In the genomic region with DNA sequence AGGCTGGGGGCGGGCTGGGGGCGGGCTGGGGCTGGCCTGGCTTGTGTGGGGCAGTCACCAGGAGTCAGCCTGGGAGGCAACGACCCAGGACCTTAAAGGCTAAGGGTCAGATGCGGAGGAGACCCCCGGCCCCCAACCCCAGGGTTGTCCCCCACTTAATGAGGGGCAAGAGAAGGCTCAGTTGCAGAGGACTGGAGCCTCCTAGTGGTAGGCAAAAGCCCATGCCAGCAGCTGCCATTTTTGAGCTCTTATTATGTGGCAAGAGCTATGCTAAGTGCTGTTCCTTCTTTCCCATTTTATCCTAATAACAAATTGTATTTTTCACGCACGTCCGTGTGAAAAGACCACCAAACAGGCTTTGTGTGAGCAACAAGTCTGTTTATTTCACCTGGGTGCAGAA, we compare ENCODE assay signal across 11 cellular contexts. TPM values are rescaled to one million over a fixed set of nuclear protein-coding genes. Genes with fewer than 3 reads are reported as not detected.
DNase-seq lines count a peak whose midpoint lies in the region; ATAC-seq and TF ChIP-seq lines count a peak whose summit lies in the region.
"Had no signal": no experiment of that assay in that cellular context is flagged by ENCODE, and none has a peak within 500 bp of the region (broad histone marks: within the 10 kb centered on the region; RNA-seq: fewer than 3 reads in every experiment).

No MANE protein-coding gene starts in this region.

- CTCF ChIA-PET in OCI-LY7 (lab: Charles Lee; ENCODE audit: unreplicated experiment): no interaction called here

- H3K4me3 ChIP-seq in GM12875 (ENCODE audit: low read depth, low read length): no peak overlapping the region
- H3K4me3 ChIP-seq in OCI-LY7 (ENCODE audit: low read depth, low read length, poor library complexity, severe bottlenecking): no peak overlapping the region
- no peak overlapping the region for H3K4me3 ChIP-seq in fibroblast of villous mesenchyme (ENCODE audit: low read depth, low read length)
- no peak overlapping the region for H3K4me3 ChIP-seq in esophagus muscularis mucosa

- WGBS in esophagus muscularis mucosa: 89% methylated on average over 3 of the region's 8 CpGs

- ATAC-seq in left colon (no peak), GM21529 (IDR thresholded peaks at IDR 0.05; ENCODE audit: unreplicated experiment) (no peak)
- ATAC-seq: activated CD8-positive, alpha-beta T cell treated with anti-CD3 and anti-CD28 coated beads for 36 hours had no signal

- H3K79me2 ChIP-seq in OCI-LY7 (ENCODE audit: insufficient read depth, low read depth, low read length): no peaks in the 10 kb centered on the region

- no peaks in the 10 kb centered on the region for H3K4me1 ChIP-seq in OCI-LY7 (ENCODE audit: insufficient read depth, low read length, poor library complexity, severe bottlenecking)
- peaks cover 9 to 24% (median 17%) of the 10 kb centered on the region in 4 donors for H3K4me1 ChIP-seq in esophagus muscularis mucosa

- no peak for TF ChIP-seq EP300 in esophagus muscularis mucosa (IDR thresholded peaks at IDR 0.05)

- H3K36me3 ChIP-seq in OCI-LY7 (ENCODE audit: insufficient read depth, low read length) (no peaks in the 10 kb centered on the region), esophagus muscularis mucosa (peaks cover 5 to 47% (median 36%) of the 10 kb centered on the region in 4 donors)

- BruUV-seq in OCI-LY7 (replicated peaks; lab: Mats Ljungman, UMichigan): no TSS peak

- intact Hi-C loops in OCI-LY7 (cut with micrococcal nuclease; ENCODE audit: unreplicated experiment) (no loop called here), left colon (cut with DNase I, micrococcal nuclease) (no loop called here), esophagus muscularis mucosa (cut with DNase I) (no loop called here)

- H3K9me2 ChIP-seq in OCI-LY7 (ENCODE audit: insufficient read depth, low read length): no peaks in the 10 kb centered on the region

- DNase-seq in AG09319 (ENCODE audit: extremely low read depth, low read depth) (no peak), OCI-LY7 (ENCODE audit: low spot score) (no peak), fibroblast of villous mesenchyme (ENCODE audit: low read depth) (no peak), left colon (no peak), activated gamma-delta T cell (lab: John Stamatoyannopoulos, UW) (no peak), esophagus muscularis mucosa (ENCODE audit: extremely low spot score) (no peak)
- DNase-seq: activated CD8-positive, alpha-beta T cell treated with anti-CD3 and anti-CD28 coated beads for 36 hours; activated naive CD4-positive, alpha-beta T cell treated with anti-CD3 and anti-CD28 coated beads for 36 hours; NCI-H1436 had no signal

- H3K27ac ChIP-seq in OCI-LY7 (ENCODE audit: low read depth, low read length, poor library complexity, severe bottlenecking) (no peak overlapping the region), esophagus muscularis mucosa (replicated peaks in 1 of 4) (no peak overlapping the region)

- H3K4me2 ChIP-seq in OCI-LY7 (ENCODE audit: low read length): no peak overlapping the region

- no peak overlapping the region for H2AFZ ChIP-seq in OCI-LY7 (ENCODE audit: low read length)

- no peaks in the 10 kb centered on the region for H3K27me3 ChIP-seq in esophagus muscularis mucosa

- no peaks in the 10 kb centered on the region for H4K20me1 ChIP-seq in OCI-LY7 (ENCODE audit: insufficient read depth, low read length)

- no peak for TF ChIP-seq POLR2A in esophagus muscularis mucosa (IDR thresholded peaks at IDR 0.05; ENCODE audit: low read depth)

- H3K9me3 ChIP-seq in OCI-LY7 (ENCODE audit: low read length) (no peaks in the 10 kb centered on the region), esophagus muscularis mucosa (no peaks in the 10 kb centered on the region)

- POLR2A ChIA-PET in OCI-LY7 (lab: Charles Lee): no interaction called here

- TF ChIP-seq CTCF in AG09319 (IDR thresholded peaks at IDR 0.05; ENCODE audit: low read depth, low read length) (peak; percentile 22), GM12875 (IDR thresholded peaks at IDR 0.05; ENCODE audit: borderline replicate concordance, insufficient read depth, low read depth, low read length) (peak; percentile 70), OCI-LY7 (conservative IDR thresholded peaks at IDR 0.05; ENCODE audit: low read length) (peak; percentile 50; the same call in 1 of the 2 replicates), fibroblast of villous mesenchyme (IDR thresholded peaks at IDR 0.05; ENCODE audit: insufficient read depth, low read depth, low read length) (peak; percentile 28), esophagus muscularis mucosa (IDR thresholded peaks at IDR 0.05) (peak in 1 of 3 experiments; percentile 34)

RNA-seq across cellular contexts. Expression of gene KIAA1614, which starts 8.0 kb away (rescaled TPM):
- total RNA-seq in OCI-LY7 (2014; rRNA removed; shearing (Covaris generic)): 0.06 and 0.08 TPM in 2 replicates
- total RNA-seq in OCI-LY7 (2022): 0.80 TPM in 1 of 2 replicates, not detected in the other
- 6.9 and 8.4 TPM in 2 replicates for total RNA-seq in fibroblast of villous mesenchyme
- total RNA-seq in left colon: 1 to 10 TPM in 1 of 2 donors, under 1 TPM in 1; 0.67 to 1.6 TPM
- 10 to 100 TPM; 15.4 to 30.0 (median 17.4) TPM for total RNA-seq in esophagus muscularis mucosa
- total RNA-seq: activated naive CD4-positive, alpha-beta T cell treated with anti-CD3 and anti-CD28 coated beads for 36 hours had no signal
